In the genomic region with DNA sequence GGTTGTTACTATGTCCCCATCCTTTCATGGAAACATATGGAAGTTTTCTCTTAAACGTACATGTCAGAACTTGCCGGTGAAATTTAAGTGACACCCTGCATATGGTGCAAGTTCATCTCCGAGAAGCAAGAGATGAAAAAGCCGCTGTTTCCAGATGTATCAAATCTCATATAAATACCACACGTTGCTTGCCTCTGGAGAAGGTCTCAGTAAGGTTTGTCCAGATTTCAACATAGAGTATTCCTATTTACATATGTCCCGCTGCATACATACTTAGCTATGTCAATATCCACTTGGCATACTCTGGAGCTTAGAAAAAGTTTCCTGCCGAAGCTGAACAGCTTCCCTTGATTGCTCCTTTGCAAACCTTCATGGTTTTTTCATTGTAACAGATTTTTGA, we compare ENCODE assay signal across 21 cellular contexts.
DNase-seq lines count a peak whose midpoint lies in the region; ATAC-seq lines count a peak whose summit lies in the region.
"Had no signal": no experiment of that assay in that cellular context is flagged by ENCODE, and none has a peak within 500 bp of the region (broad histone marks: within the 10 kb centered on the region; RNA-seq: fewer than 3 reads in every experiment).

No MANE protein-coding gene starts in this region.

- no peaks in the 10 kb centered on the region for H3K27me3 Mint-ChIP-seq in activated T-helper 17 cell treated with anti-CD3 and anti-CD28 coated beads, Interleukin-2, amount 50 U/mL, for 72 hours
- no peaks in the 10 kb centered on the region for H3K27me3 Mint-ChIP-seq in natural killer cell treated with Interleukin-12 subunit alpha and Interleukin-12 subunit beta and Interleukin-15 and Interleukin-18, amount 100 ng/mL, for 72 hours
- H3K27me3 Mint-ChIP-seq: effector memory CD8-positive, alpha-beta T cell had no signal

- no peaks in the 10 kb centered on the region for H3K9me3 ChIP-seq in Karpas-422 (ENCODE audit: low read length)
- H3K9me3 ChIP-seq: BE2C, heart left ventricle, SJSA1 had no signal

- peak overlapping the region; percentile 87 for H3K27ac Mint-ChIP-seq in activated T-helper 17 cell treated with anti-CD3 and anti-CD28 coated beads, Interleukin-2, amount 50 U/mL, for 72 hours
- H3K27ac Mint-ChIP-seq in natural killer cell treated with Interleukin-12 subunit alpha and Interleukin-12 subunit beta and Interleukin-15 and Interleukin-18, amount 100 ng/mL, for 72 hours = peak overlapping the region; percentile 35 to 86

- H3K27me3 ChIP-seq in Karpas-422 (ENCODE audit: low read length) = no peaks in the 10 kb centered on the region
- H3K27me3 ChIP-seq: BE2C, heart left ventricle, SJSA1 had no signal

- H3K9ac ChIP-seq in Karpas-422 (ENCODE audit: low read length) = no peak overlapping the region

- no peaks in the 10 kb centered on the region for H3K9me2 ChIP-seq in Karpas-422 (replicated peaks; ENCODE audit: insufficient read depth, low read length)

- no peak overlapping the region for H3K27ac ChIP-seq in Karpas-422 (ENCODE audit: low read length)
- H3K27ac ChIP-seq: PC-9, SJSA1 had no signal

- no peak for ATAC-seq in activated T-helper 17 cell treated with anti-CD3 and anti-CD28 coated beads, Interleukin-2, amount 50 U/mL, for 72 hours (replicated peaks)
- no peak for ATAC-seq in natural killer cell treated with Interleukin-12 subunit alpha and Interleukin-12 subunit beta and Interleukin-15 and Interleukin-18, amount 100 ng/mL, for 72 hours
- ATAC-seq: effector memory CD8-positive, alpha-beta T cell; heart left ventricle; naive thymus-derived CD4-positive, alpha-beta T cell had no signal

- peak; percentile 60 for DNase-seq in NCI-H510A treated with DMSO at 0.1 percent for 48 hours (lab: John Stamatoyannopoulos, UW)
- no peak for DNase-seq in NCI-H510A (lab: John Stamatoyannopoulos, UW)
- no peak for DNase-seq in Karpas-422
- DNase-seq in natural killer cell treated with Interleukin-12 subunit alpha and Interleukin-12 subunit beta and Interleukin-15 and Interleukin-18, amount 100 ng/mL, for 72 hours (ENCODE audit: low spot score) = no peak
- DNase-seq in mesenteric fat pad (ENCODE audit: low spot score) = no peak
- DNase-seq in stimulated activated CD8-positive, alpha-beta memory T cell treated with anti-CD3 and anti-CD28 coated beads, Interleukin-4, amount 100 ng/mL, for 48 hours = no peak
- no peak for DNase-seq in T1000 (lab: John Stamatoyannopoulos, UW)
- DNase-seq: 8988T; activated CD4-positive, alpha-beta T cell treated with anti-CD3 and anti-CD28 coated beads for 1 hour; activated CD8-positive, alpha-beta memory T cell treated with anti-CD3 and anti-CD28 coated beads, Interleukin-2, amount 50 U/mL, for 4 hours; aorta; effector memory CD8-positive, alpha-beta T cell; H7; heart left ventricle; MM.1S; NCI-H774; PC-9 had no signal

- H3K4me3 Mint-ChIP-seq in activated T-helper 17 cell treated with anti-CD3 and anti-CD28 coated beads, Interleukin-2, amount 50 U/mL, for 72 hours = peak overlapping the region; percentile 83
- H3K4me3 Mint-ChIP-seq in natural killer cell treated with Interleukin-12 subunit alpha and Interleukin-12 subunit beta and Interleukin-15 and Interleukin-18, amount 100 ng/mL, for 72 hours = peak overlapping the region; percentile 11

- peaks cover 41% of the 10 kb centered on the region for H3K4me1 ChIP-seq in Karpas-422 (ENCODE audit: low read length)
- H3K4me1 ChIP-seq: SJSA1 had no signal

- H2AFZ ChIP-seq in Karpas-422 (ENCODE audit: low read length) = no peak overlapping the region
- H2AFZ ChIP-seq: PC-9 had no signal

- peak overlapping the region; percentile 42; the same call in 1 of the 2 replicates for H3K4me3 ChIP-seq in Karpas-422 (ENCODE audit: low read length)
- H3K4me3 ChIP-seq: heart left ventricle, PC-9, SJSA1 had no signal

- no peaks in the 10 kb centered on the region for H3K36me3 Mint-ChIP-seq in activated T-helper 17 cell treated with anti-CD3 and anti-CD28 coated beads, Interleukin-2, amount 50 U/mL, for 72 hours (ENCODE audit: low read depth)
- no peaks in the 10 kb centered on the region for H3K36me3 Mint-ChIP-seq in natural killer cell treated with Interleukin-12 subunit alpha and Interleukin-12 subunit beta and Interleukin-15 and Interleukin-18, amount 100 ng/mL, for 72 hours
- H3K36me3 Mint-ChIP-seq: naive thymus-derived CD4-positive, alpha-beta T cell had no signal

- no peaks in the 10 kb centered on the region for H3K36me3 ChIP-seq in Karpas-422 (ENCODE audit: insufficient read depth, low read length)
- H3K36me3 ChIP-seq: BE2C, heart left ventricle, SJSA1 had no signal

- no peaks in the 10 kb centered on the region for H3K9me3 Mint-ChIP-seq in activated T-helper 17 cell treated with anti-CD3 and anti-CD28 coated beads, Interleukin-2, amount 50 U/mL, for 72 hours
- H3K9me3 Mint-ChIP-seq in natural killer cell treated with Interleukin-12 subunit alpha and Interleukin-12 subunit beta and Interleukin-15 and Interleukin-18, amount 100 ng/mL, for 72 hours = no peaks in the 10 kb centered on the region
- H3K9me3 Mint-ChIP-seq: effector memory CD8-positive, alpha-beta T cell had no signal

- H3K4me2 ChIP-seq in Karpas-422 (ENCODE audit: low read depth, low read length, poor library complexity, severe bottlenecking) = peak overlapping the region; percentile 67
- H3K4me2 ChIP-seq: PC-9 had no signal

- no peaks in the 10 kb centered on the region; the same call in 1 of the 2 replicates for H4K20me1 ChIP-seq in Karpas-422 (ENCODE audit: insufficient read depth, low read depth, low read length)

- H3K4me1 Mint-ChIP-seq in activated T-helper 17 cell treated with anti-CD3 and anti-CD28 coated beads, Interleukin-2, amount 50 U/mL, for 72 hours = peaks cover 58% of the 10 kb centered on the region
- peaks cover 47 to 49% of the 10 kb centered on the region in 2 donors for H3K4me1 Mint-ChIP-seq in natural killer cell treated with Interleukin-12 subunit alpha and Interleukin-12 subunit beta and Interleukin-15 and Interleukin-18, amount 100 ng/mL, for 72 hours (ENCODE audit: low read depth in 2 of 2)

- H3K79me2 ChIP-seq in Karpas-422 (ENCODE audit: low read length) = no peaks in the 10 kb centered on the region
